Comparison of ENCODE assay signal across 1 cellular context in genomic region chr20:63640686-63641085, GRCh38.
A peak's percentile ranks its signal among the peaks of the same experiment; 100 is the strongest.
TF ChIP-seq lines count a peak whose summit lies in the region.

No MANE protein-coding gene starts in this region.

TF ChIP-seq in GM12878, 131 proteins besides CTCF, POLR2A, EP300 and RAD21:
- TF ChIP-seq BHLHE40 (IDR thresholded peaks at IDR 0.05; ENCODE audit: borderline replicate concordance in 1 of 2, low read depth in 2 of 2, low read length in 1 of 2): peak; percentile 14 to 43; a peak in 2 of 4 replicates
